Comparison of ENCODE assay signal across 1 cellular context in the genomic region with DNA sequence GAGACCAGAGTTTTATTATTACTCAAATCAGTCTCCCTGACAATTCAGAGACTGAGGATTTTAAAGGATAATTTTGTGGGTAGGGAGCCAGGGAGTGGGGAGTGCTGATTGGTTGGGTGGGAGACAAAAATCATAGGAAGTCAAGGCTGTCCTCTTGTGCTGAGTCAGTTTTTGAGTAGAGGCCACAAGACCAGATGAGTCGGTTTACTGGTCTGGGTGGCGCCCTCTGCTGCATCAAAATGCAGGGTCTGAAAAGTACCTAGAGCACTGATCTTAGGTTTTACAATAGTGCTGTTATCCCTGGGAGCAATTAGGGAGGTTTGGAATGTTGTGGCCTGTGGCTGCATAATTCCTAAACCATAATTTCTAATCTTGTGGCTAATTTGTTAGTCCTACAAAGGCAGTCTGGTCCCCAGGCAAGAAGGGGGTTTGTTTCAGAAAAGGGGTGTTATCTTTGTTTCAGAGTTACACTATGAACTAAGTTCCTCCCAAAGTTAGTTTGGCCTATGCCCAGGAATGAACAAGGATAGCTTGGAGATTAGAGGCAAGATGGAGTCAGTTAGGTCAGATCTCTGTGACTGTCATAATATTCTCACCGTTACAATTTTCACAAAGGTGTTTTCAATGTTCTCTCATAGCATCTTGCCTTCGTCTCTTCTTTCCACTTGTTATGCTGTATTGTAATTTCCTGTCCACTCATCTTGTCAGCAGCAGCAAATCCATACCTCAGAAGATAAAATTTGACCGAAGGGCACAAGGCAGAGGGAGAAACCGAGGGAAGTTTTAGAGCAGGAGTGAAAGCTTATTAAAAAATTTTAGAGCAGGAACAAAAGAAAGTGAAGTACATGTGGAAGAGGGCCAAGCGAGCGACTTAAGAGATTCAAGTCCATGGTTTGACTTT.
TF ChIP-seq lines count a peak whose summit lies in the region.

No MANE protein-coding gene starts in this region.

TF ChIP-seq in endothelial cell of umbilical vein, 7 proteins besides CTCF, POLR2A, EP300 and RAD21 (continued from another document):
- TF ChIP-seq MAX (IDR thresholded peaks at IDR 0.05; ENCODE audit: insufficient read depth, insufficient read length): no peak
- TF ChIP-seq EZH2 (IDR thresholded peaks at IDR 0.05; ENCODE audit: borderline replicate concordance, low read depth, low read length, severe bottlenecking): no peak
TF ChIP-seq in endothelial cell of umbilical vein: peak in this region for 0.
